In the genomic region with DNA sequence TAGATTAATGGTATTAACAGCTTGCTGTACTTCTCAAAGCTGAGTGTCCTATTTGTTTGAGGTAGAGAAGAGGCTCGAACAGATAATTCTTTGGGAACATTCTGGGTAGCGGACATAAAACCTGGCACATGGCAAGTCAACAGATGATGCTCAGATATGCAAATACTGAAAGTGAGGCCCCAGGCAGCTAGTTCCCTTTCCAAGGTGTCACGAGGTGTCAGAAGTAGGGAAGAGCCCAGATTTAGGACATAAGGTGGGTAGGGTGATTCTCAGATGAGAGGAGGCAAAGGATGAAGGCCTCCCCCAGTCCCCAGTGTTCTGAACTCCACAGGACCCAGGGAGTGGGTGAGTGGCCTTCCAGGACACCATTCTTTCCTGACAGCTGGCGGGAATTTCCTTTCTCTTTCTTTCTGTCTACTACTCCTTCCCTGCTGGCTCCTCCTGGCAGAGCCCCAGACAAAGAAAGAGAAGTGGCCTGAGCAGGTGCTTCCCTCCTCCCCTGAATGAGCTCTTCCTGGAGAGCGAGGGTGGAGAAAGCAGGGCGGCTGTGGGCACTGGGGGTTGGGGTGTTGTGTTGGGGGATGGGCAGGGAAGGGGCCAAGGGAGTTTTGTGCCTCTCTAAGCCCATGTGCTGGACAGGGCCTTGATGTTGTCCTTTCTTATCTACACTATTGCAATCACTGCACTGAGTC, we compare ENCODE assay signal across 15 cellular contexts.
DNase-seq lines count a peak whose midpoint lies in the region; ATAC-seq and TF ChIP-seq lines count a peak whose summit lies in the region.
"Had no signal": no experiment of that assay in that cellular context is flagged by ENCODE, and none has a peak within 500 bp of the region (broad histone marks: within the 10 kb centered on the region; RNA-seq: fewer than 3 reads in every experiment).

No MANE protein-coding gene starts in this region.

- no peak overlapping the region for H3K27ac ChIP-seq in RWPE2 (ENCODE audit: poor library complexity, severe bottlenecking)
- peak overlapping the region; percentile 15 for H3K27ac ChIP-seq in neutrophil
- H3K27ac ChIP-seq: adrenal gland, SJSA1, tibial artery, VCaP had no signal

- H3K27me3 ChIP-seq in RWPE2 (ENCODE audit: insufficient read depth, poor library complexity, severe bottlenecking): no peaks in the 10 kb centered on the region
- no peaks in the 10 kb centered on the region for H3K27me3 ChIP-seq in neutrophil
- H3K27me3 ChIP-seq: adrenal gland, SJSA1, tibial artery had no signal

- ATAC-seq in RWPE2 (ENCODE audit: low read depth): no peak
- ATAC-seq in HG02870 (IDR thresholded peaks at IDR 0.05; ENCODE audit: unreplicated experiment): no peak
- ATAC-seq: K562 had no signal

- H3K4me1 ChIP-seq in RWPE2 (ENCODE audit: insufficient read depth, poor library complexity, severe bottlenecking): no peaks in the 10 kb centered on the region
- peaks cover 25 to 29% of the 10 kb centered on the region in 2 experiments for H3K4me1 ChIP-seq in neutrophil (ENCODE audit: control insufficient read depth in 1 of 2, insufficient read depth in 1 of 2, low read depth in 1 of 2, low read length in 1 of 2)
- H3K4me1 ChIP-seq: adrenal gland, SJSA1, tibial artery had no signal

- TF ChIP-seq CTCF in RWPE2 (IDR thresholded peaks at IDR 0.05; ENCODE audit: poor library complexity, severe bottlenecking) (no peak), neutrophil (IDR thresholded peaks at IDR 0.05) (no peak)

- DNase-seq in GF-D8 (lab: John Stamatoyannopoulos, UW): peak; percentile 17
- peak; percentile 58 to 61 for DNase-seq in NCI-H187 (lab: John Stamatoyannopoulos, UW)
- DNase-seq in RWPE2 (ENCODE audit: low spot score): peak; percentile 49
- no peak for DNase-seq in stimulated activated CD4-positive, alpha-beta T cell treated with anti-CD3 and anti-CD28 coated beads, Interleukin-4, amount 100 ng/mL, for 24 hours
- DNase-seq in ecto neural progenitor cell (ENCODE audit: low spot score): no peak
- no peak for DNase-seq in KG1 (lab: John Stamatoyannopoulos, UW)
- DNase-seq: immature natural killer cell, mesenchymal stem cell had no signal

- H3K9me3 ChIP-seq in RWPE2 (ENCODE audit: severe bottlenecking) (peaks cover 2% of the 10 kb centered on the region), neutrophil (no peaks in the 10 kb centered on the region)
- H3K9me3 ChIP-seq: adrenal gland, SJSA1, tibial artery had no signal

- H3K36me3 ChIP-seq in RWPE2 (ENCODE audit: low read depth) (no peaks in the 10 kb centered on the region), neutrophil (no peaks in the 10 kb centered on the region)
- H3K36me3 ChIP-seq: adrenal gland, SJSA1, tibial artery had no signal

- no peak overlapping the region for H3K4me3 ChIP-seq in RWPE2 (ENCODE audit: severe bottlenecking)
- H3K4me3 ChIP-seq in neutrophil (ENCODE audit: low read depth in 1 of 2, low read length in 1 of 2): no peak overlapping the region
- H3K4me3 ChIP-seq: adrenal gland, K562, SJSA1, tibial artery had no signal

Comparison
In these comparisons a context has a peak if more than half of its experiments do, and no peak if none do; other contexts are left out.
1. DNase-seq: peak in GF-D8 (single experiment), NCI-H187 (2 of 2) and RWPE2 (single experiment); none in stimulated activated CD4-positive, alpha-beta T cell treated with anti-CD3 and anti-CD28 coated beads, Interleukin-4, amount 100 ng/mL, for 24 hours (single experiment), ecto neural progenitor cell (single experiment) and KG1 (single experiment).